In the genomic region with DNA sequence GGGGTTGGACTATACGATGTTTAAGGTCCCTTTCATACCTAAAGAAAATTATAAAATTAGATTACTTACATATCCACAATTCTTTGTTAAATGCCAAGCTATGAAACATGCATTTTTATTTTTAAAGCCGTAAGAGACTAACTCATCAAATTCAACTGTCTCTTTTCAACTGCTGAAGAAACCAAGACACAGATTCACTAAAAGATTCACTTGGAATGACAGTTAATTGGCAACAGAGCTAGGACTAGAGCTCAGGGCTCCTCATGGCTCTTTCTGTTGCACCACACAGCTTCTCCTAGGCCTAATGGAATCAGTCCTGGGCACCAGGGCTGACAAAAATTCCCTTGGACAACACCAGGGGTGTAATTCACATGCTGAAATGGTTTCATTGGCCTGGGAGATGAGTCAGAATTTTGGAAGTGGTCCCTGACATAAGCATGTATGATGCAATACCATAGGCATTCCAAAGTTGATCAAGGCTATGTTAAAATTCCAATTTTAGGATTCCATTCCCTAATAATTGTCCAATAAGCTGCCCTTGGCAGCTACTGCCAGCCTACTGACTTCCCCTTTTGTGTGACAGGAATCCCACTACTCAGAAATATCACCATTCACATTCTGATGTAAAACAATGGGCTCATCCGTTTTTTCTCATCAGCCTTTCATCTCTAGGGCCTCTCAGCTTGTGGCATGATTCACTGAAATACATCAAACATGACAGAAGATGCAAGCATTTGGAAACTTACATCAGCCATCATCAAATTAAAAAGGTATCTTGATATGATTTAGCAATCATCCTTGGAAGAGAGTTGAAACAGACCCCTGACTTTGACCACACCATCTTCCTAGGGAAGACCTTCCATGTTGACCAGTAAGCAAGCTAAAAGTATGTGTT, we compare ENCODE assay signal across 2 cellular contexts.
TF ChIP-seq lines count a peak whose summit lies in the region.

No MANE protein-coding gene starts in this region.

TF ChIP-seq in IMR-90, 13 proteins besides CTCF, POLR2A, EP300 and RAD21:
- TF ChIP-seq FOS (IDR thresholded peaks at IDR 0.05; ENCODE audit: low read depth, low read length): peak; percentile 54; the same call in 1 of the 2 replicates
- TF ChIP-seq, protein P1, sequence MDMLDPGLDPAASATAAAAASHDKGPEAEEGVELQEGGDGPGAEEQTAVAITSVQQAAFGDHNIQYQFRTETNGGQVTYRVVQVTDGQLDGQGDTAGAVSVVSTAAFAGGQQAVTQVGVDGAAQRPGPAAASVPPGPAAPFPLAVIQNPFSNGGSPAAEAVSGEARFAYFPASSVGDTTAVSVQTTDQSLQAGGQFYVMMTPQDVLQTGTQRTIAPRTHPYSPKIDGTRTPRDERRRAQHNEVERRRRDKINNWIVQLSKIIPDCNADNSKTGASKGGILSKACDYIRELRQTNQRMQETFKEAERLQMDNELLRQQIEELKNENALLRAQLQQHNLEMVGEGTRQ (IDR thresholded peaks at IDR 0.05; ENCODE audit: low read depth, low read length): no peak
- TF ChIP-seq SMC3 (IDR thresholded peaks at IDR 0.05; ENCODE audit: low read depth, low read length): no peak
- no peak for TF ChIP-seq RFX5 (IDR thresholded peaks at IDR 0.05; ENCODE audit: low read depth, low read length)
- TF ChIP-seq CEBPB (IDR thresholded peaks at IDR 0.05; ENCODE audit: low read depth, low read length): peak; percentile 99
- TF ChIP-seq CHD1 (IDR thresholded peaks at IDR 0.05; ENCODE audit: low read depth, low read length): no peak
- peak; percentile 27; the same call in 1 of the 2 replicates for TF ChIP-seq BHLHE40 (IDR thresholded peaks at IDR 0.05; ENCODE audit: low read depth, low read length)
- TF ChIP-seq MAFK (IDR thresholded peaks at IDR 0.05; ENCODE audit: low read depth, low read length): no peak

TF ChIP-seq in HepG2, 621 proteins besides CTCF, POLR2A, EP300 and RAD21:
- TF ChIP-seq CEBPB (IDR thresholded peaks at IDR 0.05; ENCODE audit: borderline replicate concordance, low read depth, low read length) (peak; percentile 29; the same call in 1 of the 2 replicates), KAT7 (CRISPR knock-in tag; IDR thresholded peaks at IDR 0.05; ENCODE audit: borderline replicate concordance) (no peak), FOXC1 (CRISPR knock-in tag; IDR thresholded peaks at IDR 0.05; ENCODE audit: borderline replicate concordance) (no peak)
- TF ChIP-seq, protein P2, sequence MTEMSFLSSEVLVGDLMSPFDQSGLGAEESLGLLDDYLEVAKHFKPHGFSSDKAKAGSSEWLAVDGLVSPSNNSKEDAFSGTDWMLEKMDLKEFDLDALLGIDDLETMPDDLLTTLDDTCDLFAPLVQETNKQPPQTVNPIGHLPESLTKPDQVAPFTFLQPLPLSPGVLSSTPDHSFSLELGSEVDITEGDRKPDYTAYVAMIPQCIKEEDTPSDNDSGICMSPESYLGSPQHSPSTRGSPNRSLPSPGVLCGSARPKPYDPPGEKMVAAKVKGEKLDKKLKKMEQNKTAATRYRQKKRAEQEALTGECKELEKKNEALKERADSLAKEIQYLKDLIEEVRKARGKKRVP (CRISPR knock-in tag; IDR thresholded peaks at IDR 0.05): peak in 1 of 2 experiments; percentile 21; a peak in 1 of 4 replicates
